In the genomic region with DNA sequence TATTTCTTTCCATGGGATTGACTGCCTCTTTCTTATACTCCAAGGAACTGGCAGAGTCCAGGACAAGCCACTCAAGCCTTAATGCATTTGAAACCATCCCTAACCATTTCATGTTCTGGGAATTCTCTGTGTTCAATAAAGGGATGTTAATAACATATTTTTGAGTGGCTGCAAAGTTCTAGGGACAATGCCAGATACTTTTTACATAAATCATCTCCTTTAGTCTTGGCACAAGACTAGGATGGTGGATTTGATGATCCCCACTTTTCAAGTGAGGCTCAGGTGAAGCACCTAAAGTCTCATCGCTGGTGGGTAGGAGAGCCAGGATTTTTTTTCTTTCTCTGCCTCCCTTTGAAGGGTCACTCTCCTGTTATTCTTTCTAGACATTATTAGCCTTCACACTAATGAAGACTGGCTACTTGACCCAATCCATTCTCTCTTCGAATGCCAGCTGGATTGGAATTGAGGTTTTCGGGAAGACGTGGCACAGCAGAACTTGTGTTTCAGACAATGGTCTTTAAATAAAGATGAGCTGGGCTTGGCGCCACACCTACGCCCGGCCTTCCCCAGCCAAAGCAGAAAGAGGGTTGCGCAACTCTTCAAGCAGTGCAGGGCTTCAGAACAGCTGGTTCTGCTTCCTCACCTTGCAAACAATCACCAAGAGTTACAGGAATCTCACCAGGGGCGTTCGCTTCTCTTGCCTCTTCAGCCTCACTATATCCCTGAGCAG, we compare ENCODE assay signal across 14 cellular contexts.
A peak's percentile ranks its signal among the peaks of the same experiment; 100 is the strongest.
DNase-seq lines count a peak whose midpoint lies in the region; ATAC-seq and TF ChIP-seq lines count a peak whose summit lies in the region.
"Had no signal": no experiment of that assay in that cellular context is flagged by ENCODE, and none has a peak within 500 bp of the region (broad histone marks: within the 10 kb centered on the region; RNA-seq: fewer than 3 reads in every experiment).

No MANE protein-coding gene starts in this region.

- H3K4me3 ChIP-seq in esophagus muscularis mucosa: peak overlapping the region in 1 of 4 donors; percentile 18

- no peak for TF ChIP-seq POLR2A in esophagus muscularis mucosa (IDR thresholded peaks at IDR 0.05; ENCODE audit: low read depth)

- DNase-seq in GM03348 (ENCODE audit: low spot score) (peak; percentile 70), NCI-H510A (lab: John Stamatoyannopoulos, UW) (peak; percentile 42), esophagus muscularis mucosa (ENCODE audit: extremely low spot score) (peak; percentile 93), posterior vena cava (ENCODE audit: low spot score) (peak; percentile 85), NCI-H82 treated with DMSO at 0.1 percent for 48 hours (lab: John Stamatoyannopoulos, UW; ENCODE audit: unreplicated experiment) (no peak), NCI-H345 (lab: John Stamatoyannopoulos, UW) (no peak), hippocampal formation (lab: John Stamatoyannopoulos, UW) (no peak)
- DNase-seq: activated gamma-delta T cell treated with Interleukin-2 at 50 U/mL for 16 hours; cerebellar nuclear complex; stimulated activated naive CD8-positive, alpha-beta T cell treated with anti-CD3 and anti-CD28 coated beads, Interleukin-15, amount 100 ng/mL, for 72 hours had no signal

- no peaks in the 10 kb centered on the region for H3K36me3 ChIP-seq in esophagus muscularis mucosa

- TF ChIP-seq CTCF in esophagus muscularis mucosa (IDR thresholded peaks at IDR 0.05): no peak

- no peak for TF ChIP-seq EP300 in esophagus muscularis mucosa (IDR thresholded peaks at IDR 0.05)

- H3K9me3 ChIP-seq in esophagus muscularis mucosa: no peaks in the 10 kb centered on the region

- 54% methylated on average over 10 of the region's 10 CpGs for WGBS in esophagus muscularis mucosa

- no peaks in the 10 kb centered on the region for H3K27me3 ChIP-seq in esophagus muscularis mucosa

- peak overlapping the region in 3 of 4 donors; percentile 11 to 58 (median 32) for H3K27ac ChIP-seq in esophagus muscularis mucosa (replicated peaks in 1 of 4)
- H3K27ac ChIP-seq: C4-2B, epithelial cell of prostate, KMS-11 had no signal

- no peak for ATAC-seq in GM18858 (IDR thresholded peaks at IDR 0.05; ENCODE audit: unreplicated experiment)
- ATAC-seq: stimulated activated naive CD8-positive, alpha-beta T cell treated with anti-CD3 and anti-CD28 coated beads, Interleukin-15, amount 100 ng/mL, for 72 hours had no signal

- peaks cover 0 to 17% (median 13%) of the 10 kb centered on the region in 4 donors for H3K4me1 ChIP-seq in esophagus muscularis mucosa

- intact Hi-C loops in esophagus muscularis mucosa (cut with DNase I): no loop called here
- intact Hi-C loops in posterior vena cava (cut with DNase I): no loop called here

Comparison
In these comparisons a context has a peak if more than half of its experiments do, and no peak if none do; other contexts are left out.
1. DNase-seq: peak in GM03348 (single experiment), NCI-H510A (single experiment), esophagus muscularis mucosa (single experiment) and posterior vena cava (single experiment); none in NCI-H82 treated with DMSO at 0.1 percent for 48 hours (single experiment), NCI-H345 (single experiment) and hippocampal formation (0 of 2).